ENCODE assay signal across 8 cellular contexts in genomic region chr22:29837780-29838598, GRCh38. TPM values are rescaled to one million over a fixed set of nuclear protein-coding genes. Genes with fewer than 3 reads are reported as not detected.
A peak's percentile ranks its signal among the peaks of the same experiment; 100 is the strongest.
DNase-seq lines count a peak whose midpoint lies in the region; ATAC-seq lines count a peak whose summit lies in the region.

Gene ASCC2 (minus strand): TSS chr22:29838274. CDS start chr22:29832325, 5,949 bp downstream.

- H3K36me3 Mint-ChIP-seq in effector memory CD8-positive, alpha-beta T cell (ENCODE audit: insufficient read depth), result peaks cover 29% of the 10 kb centered on the region

- no peaks in the 10 kb centered on the region for H3K9me3 Mint-ChIP-seq in effector memory CD8-positive, alpha-beta T cell

- peak within 1 kb of the TSS; percentile 87 to 90 for H3K4me3 Mint-ChIP-seq in effector memory CD8-positive, alpha-beta T cell

- peaks cover 20 to 44% of the 10 kb centered on the region in 2 donors for H3K4me1 Mint-ChIP-seq in effector memory CD8-positive, alpha-beta T cell (ENCODE audit: low read depth in 2 of 2)

- peak; percentile 90 for ATAC-seq in GM21360 (IDR thresholded peaks at IDR 0.05; ENCODE audit: unreplicated experiment)
- ATAC-seq in effector memory CD8-positive, alpha-beta T cell (replicated peaks), result peak; percentile 93

- DNase-seq in COLO668 (lab: John Stamatoyannopoulos, UW; ENCODE audit: unreplicated experiment) (peak; percentile 99), HT1080 (ENCODE audit: low read depth) (peak; percentile 97), NOMO-1 treated with DMSO at 0.1 percent for 48 hours (lab: John Stamatoyannopoulos, UW; ENCODE audit: unreplicated experiment) (peak; percentile 99), medulla oblongata (ENCODE audit: extremely low spot score) (peak; percentile 97)
- peak; percentile 94 to 99 (median 97) for DNase-seq in activated CD8-positive, alpha-beta memory T cell treated with anti-CD3 and anti-CD28 coated beads for 48 hours (ENCODE audit: low read depth in 2 of 3, low spot score in 2 of 3)
- peak; percentile 97 to 99 (median 98) for DNase-seq in effector memory CD8-positive, alpha-beta T cell
- DNase-seq in stimulated activated CD8-positive, alpha-beta memory T cell treated with anti-CD3 and anti-CD28 coated beads, Interleukin-12 subunit alpha, Interleukin-12 subunit beta, amount 100 ng/mL, for 1 hour (ENCODE audit: low read depth), result peak; percentile 99

- no peaks in the 10 kb centered on the region for H3K27me3 Mint-ChIP-seq in effector memory CD8-positive, alpha-beta T cell

- peak within 1 kb of the TSS; percentile 95 to 99 for H3K27ac Mint-ChIP-seq in effector memory CD8-positive, alpha-beta T cell

RNA-seq across cellular contexts. Expression of gene ASCC2, which starts in this region (rescaled TPM):
- total RNA-seq in HT1080 (2014; rRNA removed; shearing (Covaris generic)), result 48.0 and 49.1 TPM in 2 replicates
- 38.7 and 39.7 TPM in 2 replicates for polyA plus RNA-seq in HT1080 (2015; cell fraction: cytosol; rRNA removed)
- 48.7 and 60.7 TPM in 2 replicates for polyA plus RNA-seq in HT1080 (2015; cell fraction: nucleus; rRNA removed)

Comparison
In these comparisons a context has a peak if more than half of its experiments do, and no peak if none do; other contexts are left out.
1. Peak in every context shown above with its lines: DNase-seq and ATAC-seq.